ENCODE assay signal across 8 cellular contexts in genomic region chr2:113217455-113218282, GRCh38. TPM values are rescaled to one million over a fixed set of nuclear protein-coding genes. Genes with fewer than 3 reads are reported as not detected.
DNase-seq lines count a peak whose midpoint lies in the region; ATAC-seq and TF ChIP-seq lines count a peak whose summit lies in the region.

No MANE protein-coding gene starts in this region.

- H3K27ac Mint-ChIP-seq in memory B cell: no peak overlapping the region

- no peak for TF ChIP-seq POLR2A in transverse colon (IDR thresholded peaks at IDR 0.05)
- no peak for TF ChIP-seq POLR2A in GM18505 (IDR thresholded peaks at IDR 0.05; ENCODE audit: borderline replicate concordance, extremely low read depth, insufficient read depth, insufficient read length)

- intact Hi-C loops in transverse colon (cut with DNase I; ENCODE audit: low total_unique reads): no loop called here

- no peak for TF ChIP-seq EP300 in transverse colon (IDR thresholded peaks at IDR 0.05; ENCODE audit: low read depth)

- H3K27me3 Mint-ChIP-seq in memory B cell: peaks cover 11% of the 10 kb centered on the region

- no peak overlapping the region for H3K4me3 Mint-ChIP-seq in memory B cell

- no peak overlapping the region for H3K4me3 ChIP-seq in transverse colon

- no peaks in the 10 kb centered on the region for H3K9me3 ChIP-seq in transverse colon

- peak overlapping the region; percentile 65 for H3K27ac ChIP-seq in cingulate gyrus (ENCODE audit: low read depth, low read length)
- peak overlapping the region; percentile 72 to 90 (median 76) for H3K27ac ChIP-seq in transverse colon

- ATAC-seq in memory B cell (ENCODE audit: low read depth) (peak; percentile 10), GM18505 (IDR thresholded peaks at IDR 0.05; ENCODE audit: unreplicated experiment) (no peak)

- H3K9me3 Mint-ChIP-seq in memory B cell: no peaks in the 10 kb centered on the region

- peaks cover 17 to 42% (median 34%) of the 10 kb centered on the region in 4 donors for H3K4me1 ChIP-seq in transverse colon

- no peaks in the 10 kb centered on the region for H3K36me3 ChIP-seq in transverse colon

- peaks cover 14% of the 10 kb centered on the region for H3K4me1 Mint-ChIP-seq in memory B cell

- DNase-seq in NOMO-1 treated with DMSO at 0.1 percent for 48 hours (lab: John Stamatoyannopoulos, UW; ENCODE audit: unreplicated experiment) (peak; percentile 14), NOMO-1 (lab: John Stamatoyannopoulos, UW; ENCODE audit: unreplicated experiment in 2 of 2) (no peak), memory B cell (ENCODE audit: low spot score in 2 of 2) (no peak), transverse colon (no peak), ureter (ENCODE audit: low spot score) (no peak), Ammon's horn (ENCODE audit: low spot score) (no peak)

- no peak for TF ChIP-seq CTCF in transverse colon (IDR thresholded peaks at IDR 0.05)

- no peaks in the 10 kb centered on the region for H3K36me3 Mint-ChIP-seq in memory B cell

- 77% methylated on average over 15 of the region's 15 CpGs; no CpG with 5 or more reads in 1 of the 2 donors for WGBS in transverse colon (ENCODE audit: low coverage in 1 of 2), 2 donors

- in situ Hi-C loops in transverse colon (cut with MboI; ENCODE audit: low pct_ligation_motif_present in 1 of 4, low pct_unique_long_range_greater_than_20kb in 1 of 4, low sequenced_read_pairs in 3 of 4): no loop called here

- H3K27me3 ChIP-seq in transverse colon: no peaks in the 10 kb centered on the region

RNA-seq across cellular contexts. Expression of gene PSD4, which starts 43.9 kb away (rescaled TPM):
- total RNA-seq in transverse colon: 100 to 1,000 TPM in 1 of 4 donors, 10 to 100 TPM in 3; 48.2 to 193 (median 87.4) TPM
- total RNA-seq in ureter: 55.1 TPM
